Comparison of ENCODE assay signal across 9 cellular contexts in genomic region chr1:118563969-118564951, GRCh38.
DNase-seq lines count a peak whose midpoint lies in the region; ATAC-seq and FAIRE-seq lines count a peak whose summit lies in the region.
"Had no signal": no experiment of that assay in that cellular context is flagged by ENCODE, and none has a peak within 500 bp of the region (broad histone marks: within the 10 kb centered on the region; RNA-seq: fewer than 3 reads in every experiment).

No MANE protein-coding gene starts in this region.

- DNase-seq in AG20443 (ENCODE audit: low spot score) (peak; percentile 17), DMS53 (lab: John Stamatoyannopoulos, UW) (no peak)
- no peak for DNase-seq in CD8-positive, alpha-beta memory T cell
- DNase-seq in central memory CD4-positive, alpha-beta T cell, result no peak
- DNase-seq: activated naive CD8-positive, alpha-beta T cell treated with anti-CD3 and anti-CD28 coated beads, Interleukin-2, amount 50 U/mL, for 24 hours had no signal

- FAIRE-seq in endometrium (lab: Jason Lieb, UNC), result peak; percentile 18

- POLR2A ChIA-PET in CD8-positive, alpha-beta memory T cell (lab: Charles Lee), result no interaction called here

- H3K36me3 ChIP-seq in CD8-positive, alpha-beta memory T cell (ENCODE audit: insufficient read depth, low read length), result no peaks in the 10 kb centered on the region

- H3K27me3 Mint-ChIP-seq in CD8-positive, alpha-beta memory T cell, result no peaks in the 10 kb centered on the region
- H3K27me3 Mint-ChIP-seq: activated naive CD8-positive, alpha-beta T cell treated with anti-CD3 and anti-CD28 coated beads, Interleukin-2, amount 50 U/mL, for 24 hours had no signal

- ATAC-seq in GM19452 (IDR thresholded peaks at IDR 0.05; ENCODE audit: unreplicated experiment) (peak; percentile 69), HG03196 (IDR thresholded peaks at IDR 0.05; ENCODE audit: unreplicated experiment) (peak; percentile 87), HG02840 (IDR thresholded peaks at IDR 0.05; ENCODE audit: low FRiP score, unreplicated experiment) (no peak)
- ATAC-seq: activated naive CD8-positive, alpha-beta T cell treated with anti-CD3 and anti-CD28 coated beads, Interleukin-2, amount 50 U/mL, for 24 hours had no signal

- H3K27ac Mint-ChIP-seq in CD8-positive, alpha-beta memory T cell, result no peak overlapping the region
- H3K27ac Mint-ChIP-seq: activated naive CD8-positive, alpha-beta T cell treated with anti-CD3 and anti-CD28 coated beads, Interleukin-2, amount 50 U/mL, for 24 hours had no signal

- no peaks in the 10 kb centered on the region for H3K4me1 ChIP-seq in CD8-positive, alpha-beta memory T cell (ENCODE audit: insufficient read depth, low read length)

- no peak overlapping the region for H3K27ac ChIP-seq in CD8-positive, alpha-beta memory T cell (ENCODE audit: low read depth, low read length)

- no peaks in the 10 kb centered on the region for H3K9me3 ChIP-seq in CD8-positive, alpha-beta memory T cell (ENCODE audit: low read length)

- H3K4me3 Mint-ChIP-seq in CD8-positive, alpha-beta memory T cell, result no peak overlapping the region
- H3K4me3 Mint-ChIP-seq: activated naive CD8-positive, alpha-beta T cell treated with anti-CD3 and anti-CD28 coated beads, Interleukin-2, amount 50 U/mL, for 24 hours had no signal

- CTCF ChIA-PET in CD8-positive, alpha-beta memory T cell (lab: Charles Lee), result no interaction called here

- H3K27me3 ChIP-seq in CD8-positive, alpha-beta memory T cell (ENCODE audit: insufficient read depth, low read length, poor library complexity, severe bottlenecking), result no peaks in the 10 kb centered on the region

- no peaks in the 10 kb centered on the region for H3K4me1 Mint-ChIP-seq in CD8-positive, alpha-beta memory T cell
- H3K4me1 Mint-ChIP-seq: activated naive CD8-positive, alpha-beta T cell treated with anti-CD3 and anti-CD28 coated beads, Interleukin-2, amount 50 U/mL, for 24 hours had no signal

- no peaks in the 10 kb centered on the region for H3K36me3 Mint-ChIP-seq in CD8-positive, alpha-beta memory T cell

- no peak overlapping the region for H3K4me3 ChIP-seq in CD8-positive, alpha-beta memory T cell (ENCODE audit: low read length)

- H3K9me3 Mint-ChIP-seq in CD8-positive, alpha-beta memory T cell, result peaks cover 0 to 29% (median 5%) of the 10 kb centered on the region in 5 donors
- H3K9me3 Mint-ChIP-seq: activated naive CD8-positive, alpha-beta T cell treated with anti-CD3 and anti-CD28 coated beads, Interleukin-2, amount 50 U/mL, for 24 hours had no signal
